Comparison of ENCODE assay signal across 25 cellular contexts in the genomic region with DNA sequence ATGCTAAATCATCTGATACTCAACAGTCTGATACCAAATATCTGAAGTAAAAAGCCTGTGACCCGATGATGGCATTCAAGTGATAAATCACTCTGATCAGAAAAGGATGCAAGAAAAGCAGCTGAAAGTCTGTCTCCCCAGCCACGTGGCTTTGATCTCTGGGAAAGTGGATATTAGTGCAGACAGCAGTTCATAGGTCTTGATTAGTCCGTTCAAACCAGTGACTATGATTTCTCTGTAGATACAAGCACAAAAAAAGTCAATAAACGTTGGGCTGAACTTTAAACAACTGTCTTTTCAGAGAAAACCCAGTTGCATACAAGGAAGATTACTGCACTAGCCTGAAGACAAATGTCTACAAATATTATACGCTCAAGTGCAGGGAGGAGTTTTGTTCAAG.
DNase-seq lines count a peak whose midpoint lies in the region; ATAC-seq and TF ChIP-seq lines count a peak whose summit lies in the region.
"Had no signal": no experiment of that assay in that cellular context is flagged by ENCODE, and none has a peak within 500 bp of the region (broad histone marks: within the 10 kb centered on the region; RNA-seq: fewer than 3 reads in every experiment).

No MANE protein-coding gene starts in this region.

- H3K9me3 Mint-ChIP-seq in nephron progenitor cell: peaks cover 4% of the 10 kb centered on the region
- H3K9me3 Mint-ChIP-seq in type B pancreatic cell: peaks cover 4% of the 10 kb centered on the region
- peaks cover 3% of the 10 kb centered on the region for H3K9me3 Mint-ChIP-seq in stimulated activated memory B cell treated with anti-CD40 and anti-IgM and Interleukin-4, amounts not matched to agents 10 μg/mL and 1 μg/mL and 100 μg/mL, for 72 hours
- H3K9me3 Mint-ChIP-seq: effector memory CD8-positive, alpha-beta T cell had no signal

- H3K27me3 ChIP-seq in testis: no peaks in the 10 kb centered on the region
- H3K27me3 ChIP-seq: colonic mucosa, foreskin keratinocyte, heart right ventricle, spleen had no signal

- WGBS in testis, 2 donors: 81 to 82% methylated on average over 5 of the region's 5 CpGs

- DNase-seq in SK-N-DZ (ENCODE audit: low spot score) (peak; percentile 87), left kidney (ENCODE audit: low read depth, low spot score) (peak; percentile 68), nephron progenitor cell (no peak), type B pancreatic cell (ENCODE audit: extremely low spot score, unreplicated experiment) (no peak), testis (no peak), DMS 273 (lab: John Stamatoyannopoulos, UW; ENCODE audit: unreplicated experiment) (no peak)
- DNase-seq: activated CD4-positive, alpha-beta T cell treated with anti-CD3 and anti-CD28 coated beads, Interleukin-2, amount 50 U/mL, for 4 hours; colonic mucosa; effector memory CD8-positive, alpha-beta T cell; EL; erythroblast; foreskin keratinocyte; GOT3; heart right ventricle; mammary epithelial cell; naive thymus-derived CD4-positive, alpha-beta T cell; NCI-H524; occipital lobe; SIG-M5; spleen; stimulated activated CD4-positive, alpha-beta T cell treated with anti-CD3 and anti-CD28 coated beads, Interleukin-2, amount 100 ng/mL, for 48 hours; substantia nigra had no signal

- H3K27me3 Mint-ChIP-seq in nephron progenitor cell (ENCODE audit: low read depth, poor library complexity) (peaks cover 11% of the 10 kb centered on the region), type B pancreatic cell (no peaks in the 10 kb centered on the region)
- no peaks in the 10 kb centered on the region for H3K27me3 Mint-ChIP-seq in stimulated activated memory B cell treated with anti-CD40 and anti-IgM and Interleukin-4, amounts not matched to agents 10 μg/mL and 1 μg/mL and 100 μg/mL, for 72 hours
- H3K27me3 Mint-ChIP-seq: effector memory CD8-positive, alpha-beta T cell had no signal

- peak overlapping the region; percentile 40 for H3K27ac Mint-ChIP-seq in nephron progenitor cell
- H3K27ac Mint-ChIP-seq in type B pancreatic cell: peak overlapping the region; percentile 29
- no peak overlapping the region for H3K27ac Mint-ChIP-seq in stimulated activated memory B cell treated with anti-CD40 and anti-IgM and Interleukin-4, amounts not matched to agents 10 μg/mL and 1 μg/mL and 100 μg/mL, for 72 hours
- H3K27ac Mint-ChIP-seq: activated naive CD4-positive, alpha-beta T cell treated with anti-CD3 and anti-CD28 coated beads, Interleukin-2, amount 50 U/mL, for 72 hours; effector memory CD8-positive, alpha-beta T cell; naive thymus-derived CD4-positive, alpha-beta T cell had no signal

- no peak overlapping the region for H3K27ac ChIP-seq in testis
- H3K27ac ChIP-seq: colonic mucosa, foreskin keratinocyte, heart right ventricle, spleen had no signal

- no peaks in the 10 kb centered on the region for H3K36me3 Mint-ChIP-seq in nephron progenitor cell (ENCODE audit: low read depth)
- H3K36me3 Mint-ChIP-seq in type B pancreatic cell: no peaks in the 10 kb centered on the region
- no peaks in the 10 kb centered on the region for H3K36me3 Mint-ChIP-seq in stimulated activated memory B cell treated with anti-CD40 and anti-IgM and Interleukin-4, amounts not matched to agents 10 μg/mL and 1 μg/mL and 100 μg/mL, for 72 hours
- H3K36me3 Mint-ChIP-seq: naive thymus-derived CD4-positive, alpha-beta T cell had no signal

- TF ChIP-seq CTCF in nephron progenitor cell (IDR thresholded peaks at IDR 0.05) (no peak), type B pancreatic cell (conservative IDR thresholded peaks at IDR 0.05) (no peak), testis (IDR thresholded peaks at IDR 0.05) (no peak)

- peaks cover 68% of the 10 kb centered on the region for H3K4me1 Mint-ChIP-seq in nephron progenitor cell
- peaks cover 56% of the 10 kb centered on the region for H3K4me1 Mint-ChIP-seq in type B pancreatic cell (ENCODE audit: unreplicated experiment)
- H3K4me1 Mint-ChIP-seq in stimulated activated memory B cell treated with anti-CD40 and anti-IgM and Interleukin-4, amounts not matched to agents 10 μg/mL and 1 μg/mL and 100 μg/mL, for 72 hours: no peaks in the 10 kb centered on the region

- H3K4me3 ChIP-seq in testis: no peak overlapping the region
- H3K4me3 ChIP-seq: colonic mucosa, heart right ventricle, spleen had no signal

- no peak for TF ChIP-seq POLR2A in testis (IDR thresholded peaks at IDR 0.05)

- H3K4me3 Mint-ChIP-seq in nephron progenitor cell (no peak overlapping the region), type B pancreatic cell (peak overlapping the region; percentile 34)
- no peak overlapping the region for H3K4me3 Mint-ChIP-seq in stimulated activated memory B cell treated with anti-CD40 and anti-IgM and Interleukin-4, amounts not matched to agents 10 μg/mL and 1 μg/mL and 100 μg/mL, for 72 hours
- H3K4me3 Mint-ChIP-seq: effector memory CD8-positive, alpha-beta T cell; naive thymus-derived CD4-positive, alpha-beta T cell had no signal

- H3K4me1 ChIP-seq in testis: peaks cover 6% of the 10 kb centered on the region
- H3K4me1 ChIP-seq: colonic mucosa had no signal

- H3K9me3 ChIP-seq in testis: no peaks in the 10 kb centered on the region
- H3K9me3 ChIP-seq: colonic mucosa, heart right ventricle, spleen had no signal

- no peaks in the 10 kb centered on the region for H3K36me3 ChIP-seq in testis (ENCODE audit: low read depth, missing control alignments)
- H3K36me3 ChIP-seq: colonic mucosa, heart right ventricle, spleen had no signal

- ATAC-seq in stimulated activated memory B cell treated with anti-CD40 and anti-IgM and Interleukin-4, amounts not matched to agents 10 μg/mL and 1 μg/mL and 100 μg/mL, for 72 hours: no peak
- ATAC-seq: activated naive CD4-positive, alpha-beta T cell treated with anti-CD3 and anti-CD28 coated beads, Interleukin-2, amount 50 U/mL, for 72 hours; effector memory CD8-positive, alpha-beta T cell; foreskin keratinocyte; heart right ventricle; naive thymus-derived CD4-positive, alpha-beta T cell; Panc1 had no signal

- intact Hi-C loops in testis (cut with DNase I; ENCODE audit: low total_unique reads): no loop called here

Comparison
In these comparisons a context has a peak if more than half of its experiments do, and no peak if none do; other contexts are left out.
1. DNase-seq: peak in SK-N-DZ (single experiment) and left kidney (single experiment); none in nephron progenitor cell (single experiment), type B pancreatic cell (single experiment), testis (single experiment) and DMS 273 (single experiment).